Comparison of ENCODE assay signal across 18 cellular contexts in the genomic region with DNA sequence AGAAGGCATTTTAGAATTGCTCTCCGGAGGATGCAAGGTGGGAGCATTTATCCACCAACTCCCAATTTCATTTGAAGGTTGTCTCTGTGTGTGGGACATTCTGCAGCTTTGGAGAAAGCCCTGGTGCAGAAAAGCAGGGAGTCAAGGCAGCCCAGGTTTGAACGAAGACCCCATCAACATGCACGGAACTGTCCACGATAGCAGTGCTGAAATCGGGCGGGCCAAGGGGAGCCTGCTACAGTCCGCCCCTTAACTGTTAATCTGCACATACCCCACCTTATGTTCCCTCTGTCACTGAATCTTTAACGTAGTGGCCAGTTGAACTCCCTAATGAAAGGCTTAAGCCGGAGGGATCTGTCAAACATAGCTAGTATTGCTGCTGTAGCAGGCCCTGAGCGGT.
DNase-seq lines count a peak whose midpoint lies in the region; ATAC-seq and TF ChIP-seq lines count a peak whose summit lies in the region.
"Had no signal": no experiment of that assay in that cellular context is flagged by ENCODE, and none has a peak within 500 bp of the region (broad histone marks: within the 10 kb centered on the region; RNA-seq: fewer than 3 reads in every experiment).

No MANE protein-coding gene starts in this region.

- H3K4me2 ChIP-seq in DND-41 (ENCODE audit: insufficient read depth, low read length) = no peak overlapping the region
- H3K4me2 ChIP-seq in HCT116 (ENCODE audit: low read length) = no peak overlapping the region

- H2AFZ ChIP-seq in DND-41 (ENCODE audit: low read depth, low read length) (no peak overlapping the region), HCT116 (ENCODE audit: low read depth, low read length, poor library complexity, severe bottlenecking) (no peak overlapping the region)

- H3K9me3 ChIP-seq in DND-41 (ENCODE audit: insufficient read depth, low read length, severe bottlenecking) (peaks cover 13% of the 10 kb centered on the region), HCT116 (ENCODE audit: control insufficient read depth in 1 of 2, insufficient read depth in 1 of 2, low read depth in 1 of 2, low read length in 2 of 2) (no peaks in the 10 kb centered on the region)
- H3K9me3 ChIP-seq: Caco-2 had no signal

- H3K4me3 ChIP-seq in DND-41 (ENCODE audit: low read depth in 1 of 2, low read length in 2 of 2) = no peak overlapping the region
- H3K4me3 ChIP-seq in HCT116 (replicated peaks in 1 of 2; ENCODE audit: low read depth in 1 of 2, low read length in 2 of 2) = no peak overlapping the region

- CTCF ChIA-PET in HCT116 (lab: Charles Lee) = no interaction called here

- TF ChIP-seq RAD21 in HCT116 (IDR thresholded peaks at IDR 0.05; ENCODE audit: low read depth) = no peak

- no peaks in the 10 kb centered on the region for H3K9me2 ChIP-seq in HCT116 (ENCODE audit: insufficient read depth)

- intact Hi-C loops in HCT116 (cut with micrococcal nuclease) = no loop called here

- H3K27me3 ChIP-seq in DND-41 (ENCODE audit: insufficient read depth, low read length, poor library complexity) (no peaks in the 10 kb centered on the region), HCT116 (ENCODE audit: insufficient read depth, low read length) (peaks cover 20% of the 10 kb centered on the region), foreskin keratinocyte (no peaks in the 10 kb centered on the region)

- H3K79me2 ChIP-seq in DND-41 (ENCODE audit: insufficient read depth, low read length) = no peaks in the 10 kb centered on the region
- H3K79me2 ChIP-seq in HCT116 (ENCODE audit: insufficient read depth, low read length) = no peaks in the 10 kb centered on the region

- ATAC-seq in DND-41 (ENCODE audit: insufficient read depth, low read depth) = no peak; the same call in 2 of the 3 replicates
- ATAC-seq in HCT116 = no peak
- ATAC-seq in foreskin keratinocyte = no peak
- ATAC-seq: PC-3 had no signal

- H3K4me1 ChIP-seq in DND-41 (ENCODE audit: insufficient read depth, low read length) (no peaks in the 10 kb centered on the region), HCT116 (ENCODE audit: control insufficient read depth in 1 of 2, insufficient read depth in 2 of 2, low read length in 2 of 2) (no peaks in the 10 kb centered on the region), foreskin keratinocyte (no peaks in the 10 kb centered on the region)
- H3K4me1 ChIP-seq: Caco-2 had no signal

- no peak for TF ChIP-seq POLR2A in HCT116 (IDR thresholded peaks at IDR 0.05; ENCODE audit: borderline replicate concordance, extremely low read depth, insufficient read depth, insufficient read length)

- BruUV-seq in HCT116 (replicated peaks; lab: Mats Ljungman, UMichigan) = no TSS peak

- H3K36me3 ChIP-seq in DND-41 (ENCODE audit: insufficient read depth, low read length) (no peaks in the 10 kb centered on the region), HCT116 (ENCODE audit: control insufficient read depth in 1 of 2, insufficient read depth in 2 of 2, low read length in 2 of 2) (no peaks in the 10 kb centered on the region)

- POLR2A ChIA-PET in HCT116 (lab: Charles Lee) = no interaction called here

- no peaks in the 10 kb centered on the region; the same call in 1 of the 2 replicates for H4K20me1 ChIP-seq in DND-41 (ENCODE audit: insufficient read depth, low read length)
- no peaks in the 10 kb centered on the region for H4K20me1 ChIP-seq in HCT116 (ENCODE audit: insufficient read depth)

- H3K9ac ChIP-seq in DND-41 (ENCODE audit: low read depth, low read length) (no peak overlapping the region), HCT116 (ENCODE audit: low read length) (no peak overlapping the region)

- no peak overlapping the region for H3K27ac ChIP-seq in DND-41 (ENCODE audit: low read length)
- no peak overlapping the region for H3K27ac ChIP-seq in HCT116 (ENCODE audit: low read depth, low read length)
- no peak overlapping the region for H3K27ac ChIP-seq in foreskin keratinocyte

- TF ChIP-seq CTCF in DND-41 (IDR thresholded peaks at IDR 0.05; ENCODE audit: borderline replicate concordance, extremely low read depth, low read length, poor library complexity, severe bottlenecking) (no peak), HCT116 (IDR thresholded peaks at IDR 0.05 in 2 of 3, conservative IDR thresholded peaks at IDR 0.05 in 1 of 3; ENCODE audit: borderline replicate concordance in 1 of 3, insufficient read depth in 1 of 3, low read depth in 2 of 3, low read length in 2 of 3) (no peak), GM20000 (IDR thresholded peaks at IDR 0.05; ENCODE audit: extremely low read depth, missing control alignments) (no peak), foreskin keratinocyte (conservative IDR thresholded peaks at IDR 0.05) (no peak)

- DNase-seq in DND-41 (peak; percentile 52), HCT116 (ENCODE audit: low read depth, low spot score) (no peak), RPMI8226 (peak; percentile 31), left kidney (ENCODE audit: low read depth, low spot score) (peak; percentile 78), NCI-H2029 treated with DMSO at 0.1 percent for 48 hours (lab: John Stamatoyannopoulos, UW) (no peak), DMS114 treated with DMSO at 0.1 percent for 48 hours (lab: John Stamatoyannopoulos, UW; ENCODE audit: unreplicated experiment) (no peak), GM20000 (ENCODE audit: low spot score) (no peak), foreskin keratinocyte (no peak)
- DNase-seq: CD4-positive, CD25-positive, alpha-beta regulatory T cell; DMS79; GOT3; HFFc6; IMR-90; NCI-H1930; NCI-H2171; NCI-H446; PC-3 had no signal

- RAD21 ChIA-PET in HCT116 (lab: Charles Lee; ENCODE audit: low non-redundant PET in 1 of 2, low total read pairs in 2 of 2, uncharacterized antibody in 2 of 2, unreplicated experiment in 2 of 2) = no interaction called here

TF ChIP-seq in HCT116, 20 proteins besides CTCF, POLR2A, EP300 and RAD21:
- TF ChIP-seq POLR2AphosphoS5 (IDR thresholded peaks at IDR 0.05; ENCODE audit: low read depth, low read length) (no peak), SIN3A (IDR thresholded peaks at IDR 0.05; ENCODE audit: low read depth) (no peak), TCF7L2 (IDR thresholded peaks at IDR 0.05; ENCODE audit: borderline replicate concordance, extremely low read depth, insufficient read depth, insufficient read length) (no peak), JUND (IDR thresholded peaks at IDR 0.05) (no peak), FOSL1 (IDR thresholded peaks at IDR 0.05; ENCODE audit: low read depth) (no peak)
- TF ChIP-seq, protein P1, sequence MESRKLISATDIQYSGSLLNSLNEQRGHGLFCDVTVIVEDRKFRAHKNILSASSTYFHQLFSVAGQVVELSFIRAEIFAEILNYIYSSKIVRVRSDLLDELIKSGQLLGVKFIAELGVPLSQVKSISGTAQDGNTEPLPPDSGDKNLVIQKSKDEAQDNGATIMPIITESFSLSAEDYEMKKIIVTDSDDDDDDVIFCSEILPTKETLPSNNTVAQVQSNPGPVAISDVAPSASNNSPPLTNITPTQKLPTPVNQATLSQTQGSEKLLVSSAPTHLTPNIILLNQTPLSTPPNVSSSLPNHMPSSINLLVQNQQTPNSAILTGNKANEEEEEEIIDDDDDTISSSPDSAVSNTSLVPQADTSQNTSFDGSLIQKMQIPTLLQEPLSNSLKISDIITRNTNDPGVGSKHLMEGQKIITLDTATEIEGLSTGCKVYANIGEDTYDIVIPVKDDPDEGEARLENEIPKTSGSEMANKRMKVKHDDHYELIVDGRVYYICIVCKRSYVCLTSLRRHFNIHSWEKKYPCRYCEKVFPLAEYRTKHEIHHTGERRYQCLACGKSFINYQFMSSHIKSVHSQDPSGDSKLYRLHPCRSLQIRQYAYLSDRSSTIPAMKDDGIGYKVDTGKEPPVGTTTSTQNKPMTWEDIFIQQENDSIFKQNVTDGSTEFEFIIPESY (IDR thresholded peaks at IDR 0.05; ENCODE audit: extremely low read depth, insufficient replicate concordance, low read length) = no peak
- TF ChIP-seq, protein P2, sequence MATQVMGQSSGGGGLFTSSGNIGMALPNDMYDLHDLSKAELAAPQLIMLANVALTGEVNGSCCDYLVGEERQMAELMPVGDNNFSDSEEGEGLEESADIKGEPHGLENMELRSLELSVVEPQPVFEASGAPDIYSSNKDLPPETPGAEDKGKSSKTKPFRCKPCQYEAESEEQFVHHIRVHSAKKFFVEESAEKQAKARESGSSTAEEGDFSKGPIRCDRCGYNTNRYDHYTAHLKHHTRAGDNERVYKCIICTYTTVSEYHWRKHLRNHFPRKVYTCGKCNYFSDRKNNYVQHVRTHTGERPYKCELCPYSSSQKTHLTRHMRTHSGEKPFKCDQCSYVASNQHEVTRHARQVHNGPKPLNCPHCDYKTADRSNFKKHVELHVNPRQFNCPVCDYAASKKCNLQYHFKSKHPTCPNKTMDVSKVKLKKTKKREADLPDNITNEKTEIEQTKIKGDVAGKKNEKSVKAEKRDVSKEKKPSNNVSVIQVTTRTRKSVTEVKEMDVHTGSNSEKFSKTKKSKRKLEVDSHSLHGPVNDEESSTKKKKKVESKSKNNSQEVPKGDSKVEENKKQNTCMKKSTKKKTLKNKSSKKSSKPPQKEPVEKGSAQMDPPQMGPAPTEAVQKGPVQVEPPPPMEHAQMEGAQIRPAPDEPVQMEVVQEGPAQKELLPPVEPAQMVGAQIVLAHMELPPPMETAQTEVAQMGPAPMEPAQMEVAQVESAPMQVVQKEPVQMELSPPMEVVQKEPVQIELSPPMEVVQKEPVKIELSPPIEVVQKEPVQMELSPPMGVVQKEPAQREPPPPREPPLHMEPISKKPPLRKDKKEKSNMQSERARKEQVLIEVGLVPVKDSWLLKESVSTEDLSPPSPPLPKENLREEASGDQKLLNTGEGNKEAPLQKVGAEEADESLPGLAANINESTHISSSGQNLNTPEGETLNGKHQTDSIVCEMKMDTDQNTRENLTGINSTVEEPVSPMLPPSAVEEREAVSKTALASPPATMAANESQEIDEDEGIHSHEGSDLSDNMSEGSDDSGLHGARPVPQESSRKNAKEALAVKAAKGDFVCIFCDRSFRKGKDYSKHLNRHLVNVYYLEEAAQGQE (IDR thresholded peaks at IDR 0.05; ENCODE audit: low read depth) = peak; percentile 64

Comparison
In these comparisons a context has a peak if more than half of its experiments do, and no peak if none do; other contexts are left out.
1. DNase-seq: peak in DND-41 (single experiment), RPMI8226 (single experiment) and left kidney (single experiment); none in HCT116 (single experiment), NCI-H2029 treated with DMSO at 0.1 percent for 48 hours (single experiment), DMS114 treated with DMSO at 0.1 percent for 48 hours (single experiment), GM20000 (single experiment) and foreskin keratinocyte (0 of 2).